Comparison of ENCODE assay signal across 8 cellular contexts in genomic region chr2:209977386-209978239, GRCh38. TPM values are rescaled to one million over a fixed set of nuclear protein-coding genes. Genes with fewer than 3 reads are reported as not detected.
DNase-seq lines count a peak whose midpoint lies in the region; ATAC-seq, FAIRE-seq and TF ChIP-seq lines count a peak whose summit lies in the region.

No MANE protein-coding gene starts in this region.

- ATAC-seq in A549 (peak in 1 of 2 experiments; percentile 68; a peak in 2 of 6 replicates), HG02943 (IDR thresholded peaks at IDR 0.05; ENCODE audit: low read depth, unreplicated experiment) (peak; percentile 48)

- H3K27me3 ChIP-seq in neural cell (ENCODE audit: insufficient read depth, low read depth, low read length) = no peaks in the 10 kb centered on the region

- H3K9me3 ChIP-seq in A549 (no peaks in the 10 kb centered on the region), neural cell (ENCODE audit: low read length) (no peaks in the 10 kb centered on the region)

- H3K27ac ChIP-seq in A549 (no peak overlapping the region), neural cell (ENCODE audit: low read length) (no peak overlapping the region)

- no peak overlapping the region for H3K4me2 ChIP-seq in A549
- no peak overlapping the region for H3K4me2 ChIP-seq in neural cell (ENCODE audit: low read length)

- H3K4me3 ChIP-seq in A549 = no peak overlapping the region
- H3K4me3 ChIP-seq in GM12864 (ENCODE audit: low read depth, low read length) = no peak overlapping the region
- no peak overlapping the region for H3K4me3 ChIP-seq in neural cell (ENCODE audit: low read length)

- TF ChIP-seq EP300 in A549 (IDR thresholded peaks at IDR 0.05) (no peak), neural cell (conservative IDR thresholded peaks at IDR 0.05; ENCODE audit: poor library complexity, severe bottlenecking) (no peak)

- H4K20me1 ChIP-seq in neural cell (ENCODE audit: insufficient read depth) = no peaks in the 10 kb centered on the region

- no peak overlapping the region for H2AFZ ChIP-seq in neural cell (ENCODE audit: low read depth, low read length)

- no peaks in the 10 kb centered on the region for H3F3A ChIP-seq in neural cell (ENCODE audit: insufficient read depth, low read length, poor library complexity, severe bottlenecking)

- no peak for TF ChIP-seq POLR2A in A549 (IDR thresholded peaks at IDR 0.05; ENCODE audit: low read length)

- TF ChIP-seq RAD21 in A549 (conservative IDR thresholded peaks at IDR 0.05 in 1 of 2, IDR thresholded peaks at IDR 0.05 in 1 of 2) = peak; percentile 78 to 84
- peak; percentile 78 for TF ChIP-seq RAD21 in neural cell (conservative IDR thresholded peaks at IDR 0.05)

- DNase-seq in A549 (ENCODE audit: low read depth in 1 of 2, low spot score in 1 of 2) = peak; percentile 15 to 44
- DNase-seq in GM12864 (ENCODE audit: low read depth) = peak; percentile 1
- peak; percentile 63 for DNase-seq in NCI-H82 (lab: John Stamatoyannopoulos, UW)
- peak; percentile 60 for DNase-seq in dedifferentiated amniotic fluid mesenchymal stem cell (ENCODE audit: extremely low spot score)
- DNase-seq in NCI-H1048 (lab: John Stamatoyannopoulos, UW) = no peak
- no peak for DNase-seq in cortex of kidney (lab: John Stamatoyannopoulos, UW)

- H3K9ac ChIP-seq in neural cell (ENCODE audit: low read length) = no peak overlapping the region

- no peaks in the 10 kb centered on the region for H3K79me2 ChIP-seq in neural cell (replicated peaks; ENCODE audit: insufficient read depth, low read length)

- CTCF ChIA-PET in A549 (lab: Yijun Ruan, JAX) = interaction anchor here (0.8 to 3.6 kb wide), 13 partner anchors 8 to 226 kb away, joined by 3 to 26 read pairs (median 4); no protein-coding TSS in a partner anchor

- no peak for FAIRE-seq in A549 (lab: Jason Lieb, UNC)

- H3K9me2 ChIP-seq in neural cell (ENCODE audit: insufficient read depth, low read length) = no peaks in the 10 kb centered on the region

- no peaks in the 10 kb centered on the region for H3K36me3 ChIP-seq in neural cell (ENCODE audit: insufficient read depth, low read length)

- H3K4me1 ChIP-seq in A549 = no peaks in the 10 kb centered on the region

- WGBS in A549 (ENCODE audit: missing lambda C conversion rate) = 97% methylated on average over 2 of the region's 2 CpGs

- TF ChIP-seq CTCF in A549 (IDR thresholded peaks at IDR 0.05) = peak; percentile 72
- peak; percentile 31 for TF ChIP-seq CTCF in GM12864 (IDR thresholded peaks at IDR 0.05; ENCODE audit: low read depth, low read length, missing control alignments)
- TF ChIP-seq CTCF in neural cell (IDR thresholded peaks at IDR 0.05; ENCODE audit: poor library complexity, severe bottlenecking) = peak; percentile 70

- POLR2A ChIA-PET in A549 (lab: Yijun Ruan, JAX) = no interaction called here

TF ChIP-seq in A549, 52 proteins besides CTCF, POLR2A, EP300 and RAD21:
- no peak for TF ChIP-seq USF2 (IDR thresholded peaks at IDR 0.05)
- no peak for TF ChIP-seq EHF (CRISPR knock-in tag; IDR thresholded peaks at IDR 0.05)
- peak; percentile 83 for TF ChIP-seq SMC3 (IDR thresholded peaks at IDR 0.05)
- TF ChIP-seq CHD2 (IDR thresholded peaks at IDR 0.05; ENCODE audit: low read length, partially characterized antibody) = no peak
- no peak for TF ChIP-seq ZNF302 (CRISPR knock-in tag; IDR thresholded peaks at IDR 0.05)
- no peak for TF ChIP-seq BHLHE40 (IDR thresholded peaks at IDR 0.05; ENCODE audit: low read depth, low read length)
- no peak for TF ChIP-seq MAZ (IDR thresholded peaks at IDR 0.05; ENCODE audit: borderline replicate concordance, low read depth, low read length)
TF ChIP-seq in A549: peak in this region for 1.

TF ChIP-seq in neural cell, 6 proteins besides CTCF, POLR2A, EP300 and RAD21:
- TF ChIP-seq SMC3 (conservative IDR thresholded peaks at IDR 0.05; ENCODE audit: poor library complexity) (peak; percentile 80), EZH2 (IDR thresholded peaks at IDR 0.05; ENCODE audit: borderline replicate concordance, insufficient read depth, low read length, poor library complexity, severe bottlenecking) (no peak)

RNA-seq across cellular contexts. Expression of gene RPE, which starts 24.8 kb away (rescaled TPM):
- polyA plus RNA-seq in A549 (2011; rRNA removed) (116 and 118 TPM in 2 replicates), A549 (2017; fragmentation: RNase III; extraction: RNeasy Plus Mini Kit Qiagen cat#74134 plus additional on column Dnase treatment) (77.1 to 85.8 TPM (median 81.5 TPM) in 3 replicates), neural cell (67.8 and 73.9 TPM in 2 replicates)
- polyA plus RNA-seq in A549 (2012; cell fraction: cytosol; rRNA removed) = 76.7 and 83.2 TPM in 2 replicates
- polyA plus RNA-seq in A549 (2012; cell fraction: nucleus; rRNA removed) = 77.0 and 108 TPM in 2 replicates
- polyA minus RNA-seq in A549 (2011; rRNA and poly(A)+ RNA removed) = 121 and 159 TPM in 2 replicates
- 103 and 107 TPM in 2 replicates for polyA minus RNA-seq in neural cell

Comparison
In these comparisons a context has a peak if more than half of its experiments do, and no peak if none do; other contexts are left out.
1. DNase-seq: peak in A549 (2 of 2), GM12864 (single experiment), NCI-H82 (single experiment) and dedifferentiated amniotic fluid mesenchymal stem cell (single experiment); none in NCI-H1048 (single experiment) and cortex of kidney (single experiment).
2. Peak in every context shown above with its lines, with median percentiles within 50 percentile points of each other: CTCF ChIP-seq.